In the genomic region with DNA sequence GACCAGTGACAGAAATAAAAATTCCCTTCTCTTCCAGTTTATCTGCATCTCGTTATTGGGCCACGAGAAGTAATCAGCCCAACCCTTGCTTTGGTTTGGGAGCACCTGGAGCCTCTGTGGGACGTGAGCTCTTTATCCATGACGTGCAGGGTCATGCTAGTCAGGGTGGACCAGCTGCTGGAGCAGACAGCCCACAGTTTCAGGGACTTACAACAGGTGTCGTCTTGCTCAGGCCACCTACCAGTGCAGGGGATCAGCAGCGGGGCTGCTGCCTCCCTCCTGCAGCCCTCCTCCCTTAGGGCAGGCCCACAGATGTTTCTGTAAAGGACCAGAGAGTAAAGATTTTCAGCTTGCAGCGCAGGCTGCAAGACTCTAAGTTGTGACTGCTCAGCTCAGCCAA, we compare ENCODE assay signal across 18 cellular contexts. TPM values are rescaled to one million over a fixed set of nuclear protein-coding genes. Genes with fewer than 3 reads are reported as not detected.
DNase-seq lines count a peak whose midpoint lies in the region; TF ChIP-seq lines count a peak whose summit lies in the region.
"Had no signal": no experiment of that assay in that cellular context is flagged by ENCODE, and none has a peak within 500 bp of the region (broad histone marks: within the 10 kb centered on the region; RNA-seq: fewer than 3 reads in every experiment).

No MANE protein-coding gene starts in this region.

- TF ChIP-seq CTCF in nephron (IDR thresholded peaks at IDR 0.05; ENCODE audit: unreplicated experiment in 3 of 3), result no peak

- H3K4me3 Mint-ChIP-seq in nephron, result no peak overlapping the region
- H3K4me3 Mint-ChIP-seq in T-helper 2 cell treated with Interferon-gamma antibody and Interleukin-4, amounts not matched to agents 5 μg/mL and 100 μg/mL, for 36 hours, result no peak overlapping the region
- H3K4me3 Mint-ChIP-seq: CD8-positive, alpha-beta memory T cell; H9; T-helper 17 cell had no signal

- peaks cover 13% of the 10 kb centered on the region for H3K27me3 Mint-ChIP-seq in nephron (ENCODE audit: low read depth)
- no peaks in the 10 kb centered on the region for H3K27me3 Mint-ChIP-seq in T-helper 2 cell treated with Interferon-gamma antibody and Interleukin-4, amounts not matched to agents 5 μg/mL and 100 μg/mL, for 36 hours (ENCODE audit: low read depth)

- peaks cover 5% of the 10 kb centered on the region for H3K4me1 Mint-ChIP-seq in nephron
- no peaks in the 10 kb centered on the region for H3K4me1 Mint-ChIP-seq in T-helper 2 cell treated with Interferon-gamma antibody and Interleukin-4, amounts not matched to agents 5 μg/mL and 100 μg/mL, for 36 hours (ENCODE audit: low read depth)
- H3K4me1 Mint-ChIP-seq: CD8-positive, alpha-beta memory T cell; T-helper 17 cell had no signal

- no peaks in the 10 kb centered on the region for H3K36me3 Mint-ChIP-seq in nephron (ENCODE audit: low read depth)
- H3K36me3 Mint-ChIP-seq in T-helper 2 cell treated with Interferon-gamma antibody and Interleukin-4, amounts not matched to agents 5 μg/mL and 100 μg/mL, for 36 hours (ENCODE audit: low read depth), result no peaks in the 10 kb centered on the region
- H3K36me3 Mint-ChIP-seq: CD8-positive, alpha-beta memory T cell had no signal

- intact Hi-C loops in cardiac septum (cut with DNase I), result no loop called here

- H3K9me3 Mint-ChIP-seq in nephron, result peaks cover 2% of the 10 kb centered on the region
- H3K9me3 Mint-ChIP-seq in T-helper 2 cell treated with Interferon-gamma antibody and Interleukin-4, amounts not matched to agents 5 μg/mL and 100 μg/mL, for 36 hours, result no peaks in the 10 kb centered on the region
- H3K9me3 Mint-ChIP-seq: CD8-positive, alpha-beta memory T cell; H9 had no signal

- H3K27ac Mint-ChIP-seq in nephron, result peak overlapping the region in 2 of 3 experiments; percentile 80 to 89
- no peak overlapping the region for H3K27ac Mint-ChIP-seq in T-helper 2 cell treated with Interferon-gamma antibody and Interleukin-4, amounts not matched to agents 5 μg/mL and 100 μg/mL, for 36 hours
- H3K27ac Mint-ChIP-seq: CD8-positive, alpha-beta memory T cell; T-helper 17 cell had no signal

- DNase-seq in DMS 273 treated with DMSO at 0.1 percent for 48 hours (lab: John Stamatoyannopoulos, UW) (peak; percentile 11), NCI-H146 (lab: John Stamatoyannopoulos, UW) (peak; percentile 66), NCI-H82 treated with DMSO at 0.1 percent for 48 hours (lab: John Stamatoyannopoulos, UW; ENCODE audit: unreplicated experiment) (peak; percentile 19), cardiac septum (ENCODE audit: low spot score) (no peak), kidney glomerular epithelial cell (lab: John Stamatoyannopoulos, UW) (no peak)
- no peak for DNase-seq in T-helper 2 cell treated with Interferon-gamma antibody and Interleukin-4, amounts not matched to agents 5 μg/mL and 100 μg/mL, for 36 hours (ENCODE audit: low spot score)
- DNase-seq: C1 segment of cervical spinal cord; CD8-positive, alpha-beta memory T cell; DMS79 treated with DMSO at 0.1 percent for 48 hours; H9; MM.1S; NCI-H1105; NCI-H187 treated with DMSO at 0.1 percent for 48 hours; NCI-H446; NCI-H748 treated with DMSO at 0.1 percent for 48 hours; T-helper 17 cell had no signal

RNA-seq across cellular contexts. Expression of a gene that starts 16.9 kb away (rescaled TPM):
- 0.24 TPM for total RNA-seq in cardiac septum
- total RNA-seq: LHCN-M2, T-helper 17 cell had no signal

RNA-seq across cellular contexts. Expression of a gene that starts 21.0 kb away (rescaled TPM):
- 20.9 TPM for total RNA-seq in cardiac septum

RNA-seq across cellular contexts. Expression of a gene that starts 31.9 kb away (rescaled TPM):
- not detected for total RNA-seq in cardiac septum
- total RNA-seq: CD8-positive, alpha-beta memory T cell; H9; T-helper 17 cell had no signal

Comparison
In these comparisons a context has a peak if more than half of its experiments do, and no peak if none do; other contexts are left out.
1. DNase-seq: peak in DMS 273 treated with DMSO at 0.1 percent for 48 hours (single experiment), NCI-H146 (single experiment) and NCI-H82 treated with DMSO at 0.1 percent for 48 hours (single experiment); none in T-helper 2 cell treated with Interferon-gamma antibody and Interleukin-4, amounts not matched to agents 5 μg/mL and 100 μg/mL, for 36 hours (single experiment), cardiac septum (single experiment) and kidney glomerular epithelial cell (single experiment).